28 cellular contexts compared by ENCODE assay signal in genomic region chrX:120301497-120301896, GRCh38. TPM values are rescaled to one million over a fixed set of nuclear protein-coding genes. Genes with fewer than 3 reads are reported as not detected.
"Had no signal": no experiment of that assay in that cellular context is flagged by ENCODE, and none has a peak within 500 bp of the region (broad histone marks: within the 10 kb centered on the region; RNA-seq: fewer than 3 reads in every experiment).

No MANE protein-coding gene starts in this region.

- H3K4me1 ChIP-seq: gastroesophageal sphincter, right atrium auricular region, stomach, upper lobe of left lung, vagina had no signal

- FAIRE-seq: keratinocyte had no signal

- DNase-seq: activated B cell treated with CpG ODN at 0.5 μM for 24 hours; activated CD4-positive, alpha-beta T cell treated with anti-CD3 and anti-CD28 coated beads, Interleukin-2, amount 50 U/mL, for 1 hour; activated CD8-positive, alpha-beta T cell treated with anti-CD3 and anti-CD28 coated beads for 36 hours; activated gamma-delta T cell treated with Interleukin-2 at 50 U/mL for 16 hours; activated naive CD4-positive, alpha-beta T cell treated with anti-CD3 and anti-CD28 coated beads, Interleukin-2, amount 50 U/mL, for 16 hours; activated T-cell treated with anti-CD3 and anti-CD28 coated beads, Interleukin-2, amount 50 U/mL, for 4 hours; amniotic stem cell; brain microvascular endothelial cell; cortex of kidney; hippocampal formation; left colon; naive B cell; stimulated activated CD4-positive, alpha-beta T cell treated with anti-CD3 and anti-CD28 coated beads, Interleukin-1b, Interleukin-23, amount 100 ng/mL, for 48 hours; stimulated activated CD4-positive, alpha-beta T cell treated with anti-CD3 and anti-CD28 coated beads, Interleukin-4, amount 100 ng/mL, for 4 hours; stimulated activated CD8-positive, alpha-beta memory T cell treated with anti-CD3 and anti-CD28 coated beads, Interleukin-4, amount 100 ng/mL, for 48 hours; stomach; thyroid gland; upper lobe of left lung had no signal

- H3K27me3 ChIP-seq: brain microvascular endothelial cell, right atrium auricular region, thyroid gland, upper lobe of left lung, vagina had no signal

- H3K27ac ChIP-seq: brain microvascular endothelial cell, gastroesophageal sphincter, right atrium auricular region, stomach, thyroid gland, upper lobe of left lung, vagina had no signal

- ATAC-seq: activated CD8-positive, alpha-beta T cell treated with anti-CD3 and anti-CD28 coated beads for 36 hours; activated T-cell treated with anti-CD3 and anti-CD28 coated beads, Interleukin-2, amount 50 U/mL, for 4 hours; activated T-helper 17 cell treated with anti-CD3 and anti-CD28 coated beads, Interleukin-2, amount 50 U/mL, for 72 hours; gastroesophageal sphincter; left colon; stimulated activated memory B cell treated with anti-CD40 and anti-IgM and Interleukin-4, amounts not matched to agents 10 μg/mL and 1 μg/mL and 100 μg/mL, for 72 hours had no signal

- H3K36me3 ChIP-seq: brain microvascular endothelial cell, gastroesophageal sphincter, right atrium auricular region, stomach, thyroid gland, upper lobe of left lung, vagina had no signal

- H3K4me2 ChIP-seq: smooth muscle cell had no signal

- H3K9me3 ChIP-seq: gastroesophageal sphincter, right atrium auricular region, stomach, thyroid gland, upper lobe of left lung, vagina had no signal

- H3K4me3 ChIP-seq: gastroesophageal sphincter, right atrium auricular region, smooth muscle cell, stomach, thyroid gland, upper lobe of left lung, vagina had no signal

RNA-seq across cellular contexts. Expression of gene TMEM255A, which starts 9.8 kb away (rescaled TPM):
- total RNA-seq: activated CD8-positive, alpha-beta T cell treated with anti-CD3 and anti-CD28 coated beads for 36 hours; activated T-cell treated with anti-CD3 and anti-CD28 coated beads, Interleukin-2, amount 50 U/mL, for 4 hours; endothelial cell of umbilical vein; liver; pulmonary artery endothelial cell had no signal
- polyA plus RNA-seq: endothelial cell of umbilical vein, smooth muscle cell had no signal
